Comparison of ENCODE assay signal across 8 cellular contexts in genomic region chr3:123201223-123201556, GRCh38. TPM values are rescaled to one million over a fixed set of nuclear protein-coding genes. Genes with fewer than 3 reads are reported as not detected.
A peak's percentile ranks its signal among the peaks of the same experiment; 100 is the strongest.
DNase-seq lines count a peak whose midpoint lies in the region; ATAC-seq, FAIRE-seq and TF ChIP-seq lines count a peak whose summit lies in the region.

No MANE protein-coding gene starts in this region.

- POLR2A ChIA-PET in SK-N-SH (lab: Yijun Ruan, JAX) = interaction anchor here (0.6 to 0.9 kb wide), 3 partner anchors 17 to 131 kb away, joined by 3 read pairs; no protein-coding TSS in a partner anchor

- no peaks in the 10 kb centered on the region for H4K20me1 ChIP-seq in SK-N-SH (ENCODE audit: insufficient read depth)

- peak overlapping the region; percentile 100 for H2AFZ ChIP-seq in SK-N-SH (ENCODE audit: low read depth)

- H3K9ac ChIP-seq in SK-N-SH = peak overlapping the region; percentile 60

- H3K9me3 ChIP-seq in SK-N-SH (no peaks in the 10 kb centered on the region), stomach (no peaks in the 10 kb centered on the region)

- H3K27me3 ChIP-seq in SK-N-SH (ENCODE audit: insufficient read depth) (no peaks in the 10 kb centered on the region), stomach (no peaks in the 10 kb centered on the region)

- H3K9me2 ChIP-seq in SK-N-SH = no peaks in the 10 kb centered on the region

- intact Hi-C loops in stomach (cut with DNase I; ENCODE audit: low total_unique reads) = no loop called here

- TF ChIP-seq EP300 in SK-N-SH (IDR thresholded peaks at IDR 0.05; ENCODE audit: borderline replicate concordance in 1 of 2, low read depth in 1 of 2, low read length in 1 of 2) = no peak
- no peak for TF ChIP-seq EP300 in stomach (IDR thresholded peaks at IDR 0.05)

- H3K36me3 ChIP-seq in SK-N-SH (replicated peaks in 1 of 2; ENCODE audit: control insufficient read depth in 1 of 2, insufficient read depth in 2 of 2, low read length in 1 of 2) (peaks cover 0 to 4% of the 10 kb centered on the region in 2 experiments), stomach (no peaks in the 10 kb centered on the region)

- H3K4me3 ChIP-seq in SK-N-SH (ENCODE audit: low read depth in 2 of 2, low read length in 1 of 2) = peak overlapping the region; percentile 95 to 99
- peak overlapping the region; percentile 80 to 97 (median 84) for H3K4me3 ChIP-seq in stomach

- peaks cover 37% of the 10 kb centered on the region for H3K79me2 ChIP-seq in SK-N-SH (ENCODE audit: insufficient read depth)

- peaks cover 2 to 9% (median 5%) of the 10 kb centered on the region in 3 donors for H3K27me3 Mint-ChIP-seq in immature natural killer cell (ENCODE audit: low read depth in 3 of 3)

- peak overlapping the region; percentile 90 to 99 (median 97) for H3K4me3 Mint-ChIP-seq in immature natural killer cell

- peaks cover 21 to 30% of the 10 kb centered on the region in 2 donors for H3K4me1 Mint-ChIP-seq in immature natural killer cell

- TF ChIP-seq RAD21 in SK-N-SH (IDR thresholded peaks at IDR 0.05; ENCODE audit: low read length) = no peak

- H3K9me3 Mint-ChIP-seq in activated naive CD4-positive, alpha-beta T cell treated with anti-CD3 and anti-CD28 coated beads, Interleukin-2, amount 50 U/mL, for 72 hours = peaks cover 7 to 9% of the 10 kb centered on the region in 2 donors
- no peaks in the 10 kb centered on the region for H3K9me3 Mint-ChIP-seq in immature natural killer cell

- peak overlapping the region; percentile 94 to 97 for H3K27ac Mint-ChIP-seq in activated naive CD4-positive, alpha-beta T cell treated with anti-CD3 and anti-CD28 coated beads, Interleukin-2, amount 50 U/mL, for 72 hours
- peak overlapping the region; percentile 93 to 99 (median 96) for H3K27ac Mint-ChIP-seq in immature natural killer cell

- ATAC-seq in SK-N-SH treated with all-trans-retinoic acid at 6 μM for 48 hours (no peak), GM21737 (IDR thresholded peaks at IDR 0.05; ENCODE audit: unreplicated experiment) (no peak), GM21576 (IDR thresholded peaks at IDR 0.05; ENCODE audit: unreplicated experiment) (no peak)
- ATAC-seq in activated naive CD4-positive, alpha-beta T cell treated with anti-CD3 and anti-CD28 coated beads, Interleukin-2, amount 50 U/mL, for 72 hours = no peak

- peaks cover 4% of the 10 kb centered on the region for H3F3A ChIP-seq in SK-N-SH (replicated peaks; ENCODE audit: insufficient read depth)

- TF ChIP-seq POLR2A in stomach (IDR thresholded peaks at IDR 0.05) = no peak

- TF ChIP-seq CTCF in SK-N-SH (IDR thresholded peaks at IDR 0.05) (no peak), stomach (IDR thresholded peaks at IDR 0.05) (no peak), D721Med (IDR thresholded peaks at IDR 0.05; ENCODE audit: insufficient read depth, missing control alignments) (no peak)

- peaks cover 10 to 21% of the 10 kb centered on the region in 2 donors for H3K36me3 Mint-ChIP-seq in activated naive CD4-positive, alpha-beta T cell treated with anti-CD3 and anti-CD28 coated beads, Interleukin-2, amount 50 U/mL, for 72 hours
- H3K36me3 Mint-ChIP-seq in immature natural killer cell = no peaks in the 10 kb centered on the region

- H3K27ac ChIP-seq in SK-N-SH (ENCODE audit: low read depth in 2 of 2, low read length in 1 of 2) (peak overlapping the region; percentile 38 to 76; a peak in 3 of 4 replicates), stomach (peak overlapping the region; percentile 26 to 96 (median 91))

- CTCF ChIA-PET in SK-N-SH (lab: Yijun Ruan, JAX) = interaction anchor here (1.1 to 1.4 kb wide), 2 partner anchors 23 to 57 kb away, joined by 3 to 5 read pairs; no protein-coding TSS in a partner anchor

- peak overlapping the region; percentile 88 for H3K4me2 ChIP-seq in SK-N-SH

- no peak for DNase-seq in SK-N-SH
- DNase-seq in activated naive CD4-positive, alpha-beta T cell treated with anti-CD3 and anti-CD28 coated beads, Interleukin-2, amount 50 U/mL, for 72 hours (ENCODE audit: low spot score in 2 of 2) = no peak
- DNase-seq in immature natural killer cell = no peak
- DNase-seq in stomach = no peak
- no peak for DNase-seq in D721Med (ENCODE audit: insufficient read length, low spot score)

- H3K4me1 ChIP-seq in SK-N-SH (ENCODE audit: control insufficient read depth in 1 of 2, insufficient read depth in 2 of 2, low read depth in 1 of 2, low read length in 1 of 2) = peaks cover 0 to 13% of the 10 kb centered on the region in 2 experiments; a peak in 2 of 4 replicates
- peaks cover 0 to 31% (median 21%) of the 10 kb centered on the region in 4 donors for H3K4me1 ChIP-seq in stomach

- FAIRE-seq in D721Med (lab: Jason Lieb, UNC) = no peak

- WGBS in SK-N-SH (ENCODE audit: low lambda C conversion rate) = 4% methylated on average over 6 of the region's 6 CpGs
- WGBS in stomach, 5 donors = 1 to 6% (median 2%) methylated on average over 6 of the region's 6 CpGs

TF ChIP-seq in SK-N-SH, 30 proteins besides CTCF, POLR2A, EP300 and RAD21:
- no peak for TF ChIP-seq GATA2 (CRISPR knock-in tag; IDR thresholded peaks at IDR 0.05)

TF ChIP-seq in SK-N-SH treated with all-trans-retinoic acid at 6 μM for 48 hours, 23 proteins besides CTCF, POLR2A, EP300 and RAD21 (continues in another document):
- no peak for TF ChIP-seq CSDC2 (CRISPR knock-in tag; IDR thresholded peaks at IDR 0.05)
- no peak for TF ChIP-seq ZNF565 (CRISPR knock-in tag; conservative IDR thresholded peaks at IDR 0.05; ENCODE audit: low read depth)
- TF ChIP-seq ESRRG (CRISPR knock-in tag; IDR thresholded peaks at IDR 0.05) = no peak
- no peak for TF ChIP-seq OSR1 (CRISPR knock-in tag; IDR thresholded peaks at IDR 0.05)
- TF ChIP-seq ZFP30 (CRISPR knock-in tag; IDR thresholded peaks at IDR 0.05) = no peak
- no peak for TF ChIP-seq TCF4 (CRISPR knock-in tag; IDR thresholded peaks at IDR 0.05; ENCODE audit: borderline replicate concordance)
- TF ChIP-seq POU6F1 (CRISPR knock-in tag; IDR thresholded peaks at IDR 0.05; ENCODE audit: borderline replicate concordance, low read depth) = no peak
- no peak for TF ChIP-seq ZNF8 (CRISPR knock-in tag; IDR thresholded peaks at IDR 0.05)
- no peak for TF ChIP-seq BACH2 (CRISPR knock-in tag; IDR thresholded peaks at IDR 0.05; ENCODE audit: borderline replicate concordance)
- no peak for TF ChIP-seq CREB5 (CRISPR knock-in tag; IDR thresholded peaks at IDR 0.05; ENCODE audit: low read depth)
- no peak for TF ChIP-seq CSRNP3 (CRISPR knock-in tag; IDR thresholded peaks at IDR 0.05)
- no peak for TF ChIP-seq ZNF70 (CRISPR knock-in tag; IDR thresholded peaks at IDR 0.05)

RNA-seq across cellular contexts. Expression of gene SEC22A, which starts 0.6 kb away (rescaled TPM):
- polyA plus RNA-seq in SK-N-SH (2012; rRNA removed) = 13.0 and 17.4 TPM in 2 replicates
- 14.5 and 17.3 TPM in 2 replicates for polyA plus RNA-seq in SK-N-SH (2012; cell fraction: cytosol; rRNA removed)
- 6.0 and 14.5 TPM in 2 replicates for polyA plus RNA-seq in SK-N-SH (2012; cell fraction: nucleus; rRNA removed)
- 10 to 100 TPM; 16.8 to 18.3 TPM for total RNA-seq in activated naive CD4-positive, alpha-beta T cell treated with anti-CD3 and anti-CD28 coated beads, Interleukin-2, amount 50 U/mL, for 72 hours
- polyA plus RNA-seq in immature natural killer cell = 10 to 100 TPM in 2 of 3 donors, 1 to 10 TPM in 1; 9.6 to 15.3 (median 14.0) TPM
- 10 to 100 TPM in 1 of 5 donors, 1 to 10 TPM in 3, not detected in 1; 1.6 to 26.6 (median 5.8) TPM for total RNA-seq in stomach
- polyA plus RNA-seq in stomach = 1 to 10 TPM; 6.3 to 8.2 (median 7.0) TPM
